36 cellular contexts compared by ENCODE assay signal in genomic region chr10:125757742-125758141, GRCh38. TPM values are rescaled to one million over a fixed set of nuclear protein-coding genes. Genes with fewer than 3 reads are reported as not detected.
"Had no signal": no experiment of that assay in that cellular context is flagged by ENCODE, and none has a peak within 500 bp of the region (broad histone marks: within the 10 kb centered on the region; RNA-seq: fewer than 3 reads in every experiment).

No MANE protein-coding gene starts in this region.

- H3K27me3 Mint-ChIP-seq: activated CD4-positive, alpha-beta T cell treated with anti-CD3 and anti-CD28 coated beads, Interleukin-2, amount 10 ng/mL, durations not matched to agents 24 days and 14 days; activated CD8-positive, alpha-beta T cell treated with anti-CD3 and anti-CD28 coated beads for 36 hours; T-cell had no signal

- H3K27ac Mint-ChIP-seq: activated CD4-positive, alpha-beta T cell treated with anti-CD3 and anti-CD28 coated beads, Interleukin-2, amount 10 ng/mL, durations not matched to agents 24 days and 14 days; activated CD8-positive, alpha-beta T cell treated with anti-CD3 and anti-CD28 coated beads for 36 hours; activated naive CD4-positive, alpha-beta T cell treated with anti-CD3 and anti-CD28 coated beads for 36 hours; activated T-helper 1 cell treated with anti-CD3 and anti-CD28 coated beads, Interleukin-12 subunit alpha, Interleukin-12 subunit beta, Interleukin-2, Interleukin-4 antibody, amounts not matched to agents 30 ng/mL and 10 ng/mL and 1 ng/mL, durations not matched to agents 14 hours and 24 hours and 36 hours; T-cell had no signal

- H3K9me3 Mint-ChIP-seq: activated CD4-positive, alpha-beta T cell treated with anti-CD3 and anti-CD28 coated beads, Interleukin-2, amount 10 ng/mL, durations not matched to agents 24 days and 14 days; activated CD8-positive, alpha-beta T cell treated with anti-CD3 and anti-CD28 coated beads for 36 hours; activated naive CD4-positive, alpha-beta T cell treated with anti-CD3 and anti-CD28 coated beads for 36 hours; activated naive CD4-positive, alpha-beta T cell treated with anti-CD3 and anti-CD28 coated beads, Interleukin-2, amount 50 U/mL, for 72 hours; activated T-helper 1 cell treated with anti-CD3 and anti-CD28 coated beads, Interleukin-12 subunit alpha, Interleukin-12 subunit beta, Interleukin-2, Interleukin-4 antibody, amounts not matched to agents 30 ng/mL and 10 ng/mL and 1 ng/mL, durations not matched to agents 14 hours and 24 hours and 36 hours; T-cell had no signal

- H3K4me1 Mint-ChIP-seq: activated CD4-positive, alpha-beta T cell treated with anti-CD3 and anti-CD28 coated beads, Interleukin-2, amount 10 ng/mL, durations not matched to agents 24 days and 14 days had no signal

- H3K4me3 Mint-ChIP-seq: activated CD4-positive, alpha-beta T cell treated with anti-CD3 and anti-CD28 coated beads, Interleukin-2, amount 10 ng/mL, durations not matched to agents 24 days and 14 days; activated CD8-positive, alpha-beta T cell treated with anti-CD3 and anti-CD28 coated beads for 36 hours; activated naive CD4-positive, alpha-beta T cell treated with anti-CD3 and anti-CD28 coated beads for 36 hours; activated T-helper 1 cell treated with anti-CD3 and anti-CD28 coated beads, Interleukin-12 subunit alpha, Interleukin-12 subunit beta, Interleukin-2, Interleukin-4 antibody, amounts not matched to agents 30 ng/mL and 10 ng/mL and 1 ng/mL, durations not matched to agents 14 hours and 24 hours and 36 hours; T-cell had no signal

- DNase-seq: activated CD4-positive, alpha-beta T cell treated with anti-CD3 and anti-CD28 coated beads, Interleukin-2, amount 10 ng/mL, durations not matched to agents 24 days and 14 days; activated CD4-positive, alpha-beta T cell treated with anti-CD3 and anti-CD28 coated beads, Interleukin-2, amount 50 U/mL, for 4 hours; activated CD4-positive, CD25-positive, alpha-beta regulatory T cell; activated CD8-positive, alpha-beta T cell treated with anti-CD3 and anti-CD28 coated beads for 36 hours; activated gamma-delta T cell treated with Interleukin-2 at 50 U/mL for 16 hours; activated naive CD4-positive, alpha-beta T cell treated with anti-CD3 and anti-CD28 coated beads for 36 hours; activated T-cell treated with anti-CD3 and anti-CD28 coated beads, Interleukin-2, amount 50 U/mL, for 1 hour; adrenal gland; body of pancreas; cerebellar nuclear complex; Kasumi-1; KG1; MG63; NCI-H1048; NCI-H1436; NCI-H1694; NCI-H1930; NCI-H2081 treated with DMSO at 0.1 percent for 48 hours; NCI-H226; NCI-H446 treated with DMSO at 0.1 percent for 48 hours; NCI-H524; SHP77; SK-N-SH; T-cell; T-helper 2 cell; T-helper 9 cell; WERI-Rb-1 had no signal

- H3K9me3 ChIP-seq: adrenal gland, body of pancreas, breast epithelium, MG63, SJSA1, SK-N-SH had no signal

- ATAC-seq: activated CD8-positive, alpha-beta T cell treated with anti-CD3 and anti-CD28 coated beads for 36 hours; activated naive CD4-positive, alpha-beta T cell treated with anti-CD3 and anti-CD28 coated beads, Interleukin-2, amount 50 U/mL, for 72 hours; body of pancreas; Panc1; T-cell had no signal

RNA-seq across cellular contexts. Expression of gene MMP21, which starts 17.9 kb away (rescaled TPM):
- total RNA-seq: activated CD8-positive, alpha-beta memory T cell treated with anti-CD3 and anti-CD28 coated beads for 36 hours; activated CD8-positive, alpha-beta T cell treated with anti-CD3 and anti-CD28 coated beads for 36 hours; activated naive CD4-positive, alpha-beta T cell treated with anti-CD3 and anti-CD28 coated beads for 36 hours; activated naive CD4-positive, alpha-beta T cell treated with anti-CD3 and anti-CD28 coated beads, Interleukin-2, amount 50 U/mL, for 72 hours; activated T-helper 1 cell treated with anti-CD3 and anti-CD28 coated beads, Interleukin-12 subunit alpha, Interleukin-12 subunit beta, Interleukin-2, Interleukin-4 antibody, amounts not matched to agents 30 ng/mL and 10 ng/mL and 1 ng/mL, durations not matched to agents 14 hours and 24 hours and 36 hours; astrocyte; body of pancreas; cardiac septum; RPMI7951; SJSA1 had no signal
